ENCODE assay signal across 1 cellular context in the genomic region with DNA sequence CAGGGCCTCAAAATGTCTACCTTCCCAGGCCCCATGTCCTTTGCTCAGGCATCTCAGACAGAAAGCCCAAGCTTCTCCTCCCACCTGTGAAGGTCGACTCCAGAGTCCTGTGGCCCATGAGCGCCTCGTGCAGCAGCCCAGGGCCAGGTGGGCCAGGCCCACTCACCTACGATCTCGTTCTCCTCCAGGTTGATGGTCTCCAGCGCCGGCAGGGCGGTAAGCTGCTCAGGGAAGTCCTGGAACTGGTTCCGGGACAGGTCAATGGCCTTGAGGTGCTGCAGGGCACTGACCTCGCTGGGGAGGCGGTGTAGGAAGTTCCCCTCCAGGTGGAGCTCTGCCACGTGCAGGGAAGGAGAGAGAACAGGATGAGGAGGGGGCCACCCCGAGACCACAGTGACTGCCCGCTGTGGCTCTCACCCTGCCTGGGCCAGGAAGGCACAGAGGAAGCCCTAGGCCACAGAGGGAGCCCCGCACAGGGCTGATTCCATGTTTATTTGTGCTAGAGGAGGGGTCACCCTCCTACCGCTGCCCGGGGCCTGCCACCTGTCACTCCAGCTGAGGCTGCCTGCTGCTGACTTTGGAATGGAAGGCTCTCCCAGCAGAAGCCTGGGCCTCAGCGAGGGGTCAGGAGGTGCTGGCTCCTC.
TF ChIP-seq lines count a peak whose summit lies in the region.

No MANE protein-coding gene starts in this region.

TF ChIP-seq in HepG2, 621 proteins besides CTCF, POLR2A, EP300 and RAD21 (continued from another document and continues in another):
- TF ChIP-seq, protein P1, sequence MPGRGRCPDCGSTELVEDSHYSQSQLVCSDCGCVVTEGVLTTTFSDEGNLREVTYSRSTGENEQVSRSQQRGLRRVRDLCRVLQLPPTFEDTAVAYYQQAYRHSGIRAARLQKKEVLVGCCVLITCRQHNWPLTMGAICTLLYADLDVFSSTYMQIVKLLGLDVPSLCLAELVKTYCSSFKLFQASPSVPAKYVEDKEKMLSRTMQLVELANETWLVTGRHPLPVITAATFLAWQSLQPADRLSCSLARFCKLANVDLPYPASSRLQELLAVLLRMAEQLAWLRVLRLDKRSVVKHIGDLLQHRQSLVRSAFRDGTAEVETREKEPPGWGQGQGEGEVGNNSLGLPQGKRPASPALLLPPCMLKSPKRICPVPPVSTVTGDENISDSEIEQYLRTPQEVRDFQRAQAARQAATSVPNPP (CRISPR knock-in tag; IDR thresholded peaks at IDR 0.05), result peak; percentile 34; the same call in 1 of the 2 replicates
- TF ChIP-seq, protein P2, sequence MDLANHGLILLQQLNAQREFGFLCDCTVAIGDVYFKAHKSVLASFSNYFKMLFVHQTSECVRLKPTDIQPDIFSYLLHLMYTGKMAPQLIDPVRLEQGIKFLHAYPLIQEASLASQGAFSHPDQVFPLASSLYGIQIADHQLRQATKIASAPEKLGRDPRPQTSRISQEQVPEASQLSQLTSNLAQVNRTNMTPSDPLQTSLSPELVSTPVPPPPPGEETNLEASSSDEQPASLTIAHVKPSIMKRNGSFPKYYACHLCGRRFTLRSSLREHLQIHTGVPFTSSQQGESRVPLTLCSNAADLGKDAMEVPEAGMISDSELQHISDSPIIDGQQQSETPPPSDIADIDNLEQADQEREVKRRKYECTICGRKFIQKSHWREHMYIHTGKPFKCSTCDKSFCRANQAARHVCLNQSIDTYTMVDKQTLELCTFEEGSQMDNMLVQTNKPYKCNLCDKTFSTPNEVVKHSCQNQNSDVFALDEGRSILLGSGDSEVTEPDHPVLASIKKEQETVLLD (CRISPR knock-in tag; IDR thresholded peaks at IDR 0.05; ENCODE audit: low read depth), result 0 out of 2 replicates have a peak, but pooled peaks have one; percentile 50
- TF ChIP-seq, protein P3, sequence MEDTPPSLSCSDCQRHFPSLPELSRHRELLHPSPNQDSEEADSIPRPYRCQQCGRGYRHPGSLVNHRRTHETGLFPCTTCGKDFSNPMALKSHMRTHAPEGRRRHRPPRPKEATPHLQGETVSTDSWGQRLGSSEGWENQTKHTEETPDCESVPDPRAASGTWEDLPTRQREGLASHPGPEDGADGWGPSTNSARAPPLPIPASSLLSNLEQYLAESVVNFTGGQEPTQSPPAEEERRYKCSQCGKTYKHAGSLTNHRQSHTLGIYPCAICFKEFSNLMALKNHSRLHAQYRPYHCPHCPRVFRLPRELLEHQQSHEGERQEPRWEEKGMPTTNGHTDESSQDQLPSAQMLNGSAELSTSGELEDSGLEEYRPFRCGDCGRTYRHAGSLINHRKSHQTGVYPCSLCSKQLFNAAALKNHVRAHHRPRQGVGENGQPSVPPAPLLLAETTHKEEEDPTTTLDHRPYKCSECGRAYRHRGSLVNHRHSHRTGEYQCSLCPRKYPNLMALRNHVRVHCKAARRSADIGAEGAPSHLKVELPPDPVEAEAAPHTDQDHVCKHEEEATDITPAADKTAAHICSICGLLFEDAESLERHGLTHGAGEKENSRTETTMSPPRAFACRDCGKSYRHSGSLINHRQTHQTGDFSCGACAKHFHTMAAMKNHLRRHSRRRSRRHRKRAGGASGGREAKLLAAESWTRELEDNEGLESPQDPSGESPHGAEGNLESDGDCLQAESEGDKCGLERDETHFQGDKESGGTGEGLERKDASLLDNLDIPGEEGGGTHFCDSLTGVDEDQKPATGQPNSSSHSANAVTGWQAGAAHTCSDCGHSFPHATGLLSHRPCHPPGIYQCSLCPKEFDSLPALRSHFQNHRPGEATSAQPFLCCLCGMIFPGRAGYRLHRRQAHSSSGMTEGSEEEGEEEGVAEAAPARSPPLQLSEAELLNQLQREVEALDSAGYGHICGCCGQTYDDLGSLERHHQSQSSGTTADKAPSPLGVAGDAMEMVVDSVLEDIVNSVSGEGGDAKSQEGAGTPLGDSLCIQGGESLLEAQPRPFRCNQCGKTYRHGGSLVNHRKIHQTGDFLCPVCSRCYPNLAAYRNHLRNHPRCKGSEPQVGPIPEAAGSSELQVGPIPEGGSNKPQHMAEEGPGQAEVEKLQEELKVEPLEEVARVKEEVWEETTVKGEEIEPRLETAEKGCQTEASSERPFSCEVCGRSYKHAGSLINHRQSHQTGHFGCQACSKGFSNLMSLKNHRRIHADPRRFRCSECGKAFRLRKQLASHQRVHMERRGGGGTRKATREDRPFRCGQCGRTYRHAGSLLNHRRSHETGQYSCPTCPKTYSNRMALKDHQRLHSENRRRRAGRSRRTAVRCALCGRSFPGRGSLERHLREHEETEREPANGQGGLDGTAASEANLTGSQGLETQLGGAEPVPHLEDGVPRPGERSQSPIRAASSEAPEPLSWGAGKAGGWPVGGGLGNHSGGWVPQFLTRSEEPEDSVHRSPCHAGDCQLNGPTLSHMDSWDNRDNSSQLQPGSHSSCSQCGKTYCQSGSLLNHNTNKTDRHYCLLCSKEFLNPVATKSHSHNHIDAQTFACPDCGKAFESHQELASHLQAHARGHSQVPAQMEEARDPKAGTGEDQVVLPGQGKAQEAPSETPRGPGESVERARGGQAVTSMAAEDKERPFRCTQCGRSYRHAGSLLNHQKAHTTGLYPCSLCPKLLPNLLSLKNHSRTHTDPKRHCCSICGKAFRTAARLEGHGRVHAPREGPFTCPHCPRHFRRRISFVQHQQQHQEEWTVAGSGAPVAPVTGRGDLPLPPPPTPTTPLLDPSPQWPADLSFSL (CRISPR knock-in tag; IDR thresholded peaks at IDR 0.05), result no peak
- TF ChIP-seq GZF1 (CRISPR knock-in tag; IDR thresholded peaks at IDR 0.05) (no peak), U2AF2 (IDR thresholded peaks at IDR 0.05; ENCODE audit: low read depth, low read length) (no peak), POLR2AphosphoS5 (IDR thresholded peaks at IDR 0.05; ENCODE audit: low read depth, low read length) (peak; percentile 74), POGZ (CRISPR knock-in tag; IDR thresholded peaks at IDR 0.05) (peak; percentile 47; the same call in 1 of the 2 replicates), SUZ12 (IDR thresholded peaks at IDR 0.05; ENCODE audit: low read depth, low read length) (no peak), ZKSCAN8 (CRISPR knock-in tag; IDR thresholded peaks at IDR 0.05; ENCODE audit: borderline replicate concordance) (peak; percentile 49; the same call in 1 of the 2 replicates), ZNF33A (CRISPR knock-in tag; IDR thresholded peaks at IDR 0.05; ENCODE audit: borderline replicate concordance) (no peak), RCOR2 (CRISPR knock-in tag; IDR thresholded peaks at IDR 0.05) (peak; percentile 66; the same call in 1 of the 2 replicates), ZNF232 (CRISPR knock-in tag; IDR thresholded peaks at IDR 0.05; ENCODE audit: borderline replicate concordance) (no peak; the same call in 1 of the 2 replicates), ZNF781 (CRISPR knock-in tag; IDR thresholded peaks at IDR 0.05; ENCODE audit: borderline replicate concordance, not compliant biosample characterization) (peak; percentile 90), MIER2 (CRISPR knock-in tag; IDR thresholded peaks at IDR 0.05) (0 out of 2 replicates have a peak, but pooled peaks have one; percentile 51), CREM (IDR thresholded peaks at IDR 0.05) (peak; percentile 44; the same call in 1 of the 2 replicates), CREM (CRISPR knock-in tag; IDR thresholded peaks at IDR 0.05) (no peak), EED (CRISPR knock-in tag; IDR thresholded peaks at IDR 0.05) (no peak; the same call in 1 of the 2 replicates), ELF4 (CRISPR knock-in tag; IDR thresholded peaks at IDR 0.05; ENCODE audit: borderline replicate concordance) (no peak), ZMYM2 (CRISPR knock-in tag; IDR thresholded peaks at IDR 0.05) (no peak; the same call in 1 of the 2 replicates), KLF6 (CRISPR knock-in tag; IDR thresholded peaks at IDR 0.05) (no peak), SOX5 (CRISPR knock-in tag; IDR thresholded peaks at IDR 0.05; ENCODE audit: borderline replicate concordance) (peak; percentile 48; the same call in 1 of the 2 replicates), TGIF2 (CRISPR knock-in tag; IDR thresholded peaks at IDR 0.05) (peak; percentile 80), ZNF605 (CRISPR knock-in tag; IDR thresholded peaks at IDR 0.05) (peak; percentile 76), ZNF34 (CRISPR knock-in tag; IDR thresholded peaks at IDR 0.05; ENCODE audit: borderline replicate concordance) (peak; percentile 83; the same call in 1 of the 2 replicates), MTF1 (CRISPR knock-in tag; IDR thresholded peaks at IDR 0.05) (no peak), KDM5A (IDR thresholded peaks at IDR 0.05; ENCODE audit: borderline replicate concordance, low read length) (no peak), ZNF124 (CRISPR knock-in tag; IDR thresholded peaks at IDR 0.05) (0 out of 2 replicates have a peak, but pooled peaks have one; percentile 20), NFYB (CRISPR knock-in tag; IDR thresholded peaks at IDR 0.05) (0 out of 2 replicates have a peak, but pooled peaks have one; percentile 16), ZNF33B (CRISPR knock-in tag; IDR thresholded peaks at IDR 0.05) (peak; percentile 98), ZNF766 (CRISPR knock-in tag; IDR thresholded peaks at IDR 0.05; ENCODE audit: borderline replicate concordance) (0 out of 2 replicates have a peak, but pooled peaks have one; percentile 52)
- TF ChIP-seq, protein P4, sequence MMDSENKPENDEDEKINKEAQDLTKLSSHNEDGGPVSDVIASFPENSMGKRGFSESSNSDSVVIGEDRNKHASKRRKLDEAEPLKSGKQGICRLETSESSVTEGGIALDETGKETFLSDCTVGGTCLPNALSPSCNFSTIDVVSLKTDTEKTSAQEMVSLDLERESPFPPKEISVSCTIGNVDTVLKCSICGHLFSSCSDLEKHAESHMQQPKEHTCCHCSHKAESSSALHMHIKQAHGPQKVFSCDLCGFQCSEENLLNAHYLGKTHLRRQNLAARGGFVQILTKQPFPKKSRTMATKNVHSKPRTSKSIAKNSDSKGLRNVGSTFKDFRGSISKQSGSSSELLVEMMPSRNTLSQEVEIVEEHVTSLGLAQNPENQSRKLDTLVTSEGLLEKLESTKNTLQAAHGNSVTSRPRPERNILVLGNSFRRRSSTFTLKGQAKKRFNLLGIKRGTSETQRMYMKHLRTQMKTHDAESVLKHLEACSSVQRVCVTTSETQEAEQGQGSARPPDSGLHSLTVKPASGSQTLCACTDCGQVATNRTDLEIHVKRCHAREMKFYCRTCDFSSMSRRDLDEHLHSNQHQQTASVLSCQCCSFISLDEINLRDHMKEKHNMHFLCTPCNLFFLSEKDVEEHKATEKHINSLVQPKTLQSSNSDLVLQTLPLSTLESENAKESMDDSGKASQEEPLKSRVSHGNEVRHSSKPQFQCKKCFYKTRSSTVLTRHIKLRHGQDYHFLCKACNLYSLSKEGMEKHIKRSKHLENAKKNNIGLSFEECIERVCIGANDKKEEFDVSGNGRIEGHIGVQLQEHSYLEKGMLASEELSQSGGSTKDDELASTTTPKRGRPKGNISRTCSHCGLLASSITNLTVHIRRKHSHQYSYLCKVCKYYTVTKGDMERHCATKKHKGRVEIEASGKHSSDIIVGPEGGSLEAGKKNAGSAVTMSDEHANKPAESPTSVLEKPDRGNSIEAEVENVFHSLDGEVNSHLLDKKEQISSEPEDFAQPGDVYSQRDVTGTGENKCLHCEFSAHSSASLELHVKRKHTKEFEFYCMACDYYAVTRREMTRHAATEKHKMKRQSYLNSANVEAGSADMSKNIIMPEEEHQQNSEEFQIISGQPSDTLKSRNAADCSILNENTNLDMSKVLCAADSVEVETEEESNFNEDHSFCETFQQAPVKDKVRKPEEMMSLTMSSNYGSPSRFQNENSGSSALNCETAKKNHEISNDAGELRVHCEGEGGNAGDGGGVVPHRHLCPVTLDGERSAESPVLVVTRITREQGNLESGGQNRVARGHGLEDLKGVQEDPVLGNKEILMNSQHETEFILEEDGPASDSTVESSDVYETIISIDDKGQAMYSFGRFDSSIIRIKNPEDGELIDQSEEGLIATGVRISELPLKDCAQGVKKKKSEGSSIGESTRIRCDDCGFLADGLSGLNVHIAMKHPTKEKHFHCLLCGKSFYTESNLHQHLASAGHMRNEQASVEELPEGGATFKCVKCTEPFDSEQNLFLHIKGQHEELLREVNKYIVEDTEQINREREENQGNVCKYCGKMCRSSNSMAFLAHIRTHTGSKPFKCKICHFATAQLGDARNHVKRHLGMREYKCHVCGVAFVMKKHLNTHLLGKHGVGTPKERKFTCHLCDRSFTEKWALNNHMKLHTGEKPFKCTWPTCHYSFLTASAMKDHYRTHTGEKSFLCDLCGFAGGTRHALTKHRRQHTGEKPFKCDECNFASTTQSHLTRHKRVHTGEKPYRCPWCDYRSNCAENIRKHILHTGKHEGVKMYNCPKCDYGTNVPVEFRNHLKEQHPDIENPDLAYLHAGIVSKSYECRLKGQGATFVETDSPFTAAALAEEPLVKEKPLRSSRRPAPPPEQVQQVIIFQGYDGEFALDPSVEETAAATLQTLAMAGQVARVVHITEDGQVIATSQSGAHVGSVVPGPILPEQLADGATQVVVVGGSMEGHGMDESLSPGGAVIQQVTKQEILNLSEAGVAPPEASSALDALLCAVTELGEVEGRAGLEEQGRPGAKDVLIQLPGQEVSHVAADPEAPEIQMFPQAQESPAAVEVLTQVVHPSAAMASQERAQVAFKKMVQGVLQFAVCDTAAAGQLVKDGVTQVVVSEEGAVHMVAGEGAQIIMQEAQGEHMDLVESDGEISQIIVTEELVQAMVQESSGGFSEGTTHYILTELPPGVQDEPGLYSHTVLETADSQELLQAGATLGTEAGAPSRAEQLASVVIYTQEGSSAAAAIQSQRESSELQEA (CRISPR knock-in tag; IDR thresholded peaks at IDR 0.05; ENCODE audit: not compliant biosample characterization), result peak; percentile 80
- TF ChIP-seq, protein P5, sequence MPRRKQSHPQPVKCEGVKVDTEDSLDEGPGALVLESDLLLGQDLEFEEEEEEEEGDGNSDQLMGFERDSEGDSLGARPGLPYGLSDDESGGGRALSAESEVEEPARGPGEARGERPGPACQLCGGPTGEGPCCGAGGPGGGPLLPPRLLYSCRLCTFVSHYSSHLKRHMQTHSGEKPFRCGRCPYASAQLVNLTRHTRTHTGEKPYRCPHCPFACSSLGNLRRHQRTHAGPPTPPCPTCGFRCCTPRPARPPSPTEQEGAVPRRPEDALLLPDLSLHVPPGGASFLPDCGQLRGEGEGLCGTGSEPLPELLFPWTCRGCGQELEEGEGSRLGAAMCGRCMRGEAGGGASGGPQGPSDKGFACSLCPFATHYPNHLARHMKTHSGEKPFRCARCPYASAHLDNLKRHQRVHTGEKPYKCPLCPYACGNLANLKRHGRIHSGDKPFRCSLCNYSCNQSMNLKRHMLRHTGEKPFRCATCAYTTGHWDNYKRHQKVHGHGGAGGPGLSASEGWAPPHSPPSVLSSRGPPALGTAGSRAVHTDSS (CRISPR knock-in tag; conservative IDR thresholded peaks at IDR 0.05), result no peak
- TF ChIP-seq, protein P6, sequence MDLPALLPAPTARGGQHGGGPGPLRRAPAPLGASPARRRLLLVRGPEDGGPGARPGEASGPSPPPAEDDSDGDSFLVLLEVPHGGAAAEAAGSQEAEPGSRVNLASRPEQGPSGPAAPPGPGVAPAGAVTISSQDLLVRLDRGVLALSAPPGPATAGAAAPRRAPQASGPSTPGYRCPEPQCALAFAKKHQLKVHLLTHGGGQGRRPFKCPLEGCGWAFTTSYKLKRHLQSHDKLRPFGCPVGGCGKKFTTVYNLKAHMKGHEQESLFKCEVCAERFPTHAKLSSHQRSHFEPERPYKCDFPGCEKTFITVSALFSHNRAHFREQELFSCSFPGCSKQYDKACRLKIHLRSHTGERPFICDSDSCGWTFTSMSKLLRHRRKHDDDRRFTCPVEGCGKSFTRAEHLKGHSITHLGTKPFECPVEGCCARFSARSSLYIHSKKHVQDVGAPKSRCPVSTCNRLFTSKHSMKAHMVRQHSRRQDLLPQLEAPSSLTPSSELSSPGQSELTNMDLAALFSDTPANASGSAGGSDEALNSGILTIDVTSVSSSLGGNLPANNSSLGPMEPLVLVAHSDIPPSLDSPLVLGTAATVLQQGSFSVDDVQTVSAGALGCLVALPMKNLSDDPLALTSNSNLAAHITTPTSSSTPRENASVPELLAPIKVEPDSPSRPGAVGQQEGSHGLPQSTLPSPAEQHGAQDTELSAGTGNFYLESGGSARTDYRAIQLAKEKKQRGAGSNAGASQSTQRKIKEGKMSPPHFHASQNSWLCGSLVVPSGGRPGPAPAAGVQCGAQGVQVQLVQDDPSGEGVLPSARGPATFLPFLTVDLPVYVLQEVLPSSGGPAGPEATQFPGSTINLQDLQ (CRISPR knock-in tag; IDR thresholded peaks at IDR 0.05), result no peak; the same call in 1 of the 2 replicates
